In genomic region chr18:49055196-49055595, GRCh38 we compare ENCODE assay signal across 20 cellular contexts.
DNase-seq lines count a peak whose midpoint lies in the region; ATAC-seq, FAIRE-seq and TF ChIP-seq lines count a peak whose summit lies in the region.
"Had no signal": no experiment of that assay in that cellular context is flagged by ENCODE, and none has a peak within 500 bp of the region (broad histone marks: within the 10 kb centered on the region; RNA-seq: fewer than 3 reads in every experiment).

No MANE protein-coding gene starts in this region.

- no peak for TF ChIP-seq CTCF in WERI-Rb-1 (IDR thresholded peaks at IDR 0.05; ENCODE audit: low read depth, low read length)

- no peak for FAIRE-seq in small intestine (lab: Jason Lieb, UNC)
- FAIRE-seq: TTC549 had no signal

- H3K36me3 Mint-ChIP-seq in stimulated activated naive CD8-positive, alpha-beta T cell treated with anti-CD3 and anti-CD28 coated beads, Interleukin-15, Interleukin-2, amounts not matched to agents 100 ng/mL and 50 ng/mL, for 24 hours (ENCODE audit: low read depth): peaks cover 7% of the 10 kb centered on the region
- H3K36me3 Mint-ChIP-seq in natural killer cell treated with Interleukin-12 subunit alpha and Interleukin-12 subunit beta and Interleukin-15 and Interleukin-18, amount 100 ng/mL, for 72 hours: peaks cover 6% of the 10 kb centered on the region

- H3K4me3 ChIP-seq in SJSA1 (no peak overlapping the region), WERI-Rb-1 (ENCODE audit: low read depth, low read length) (no peak overlapping the region), small intestine (ENCODE audit: low read depth in 1 of 2, low read length in 2 of 2) (no peak overlapping the region)
- H3K4me3 ChIP-seq: body of pancreas, dorsolateral prefrontal cortex, esophagus squamous epithelium, sigmoid colon, uterus had no signal

- no peak for DNase-seq in stimulated activated naive CD8-positive, alpha-beta T cell treated with anti-CD3 and anti-CD28 coated beads, Interleukin-15, Interleukin-2, amounts not matched to agents 100 U/mL and 50 U/mL, for 24 hours
- DNase-seq in SJSA1 (ENCODE audit: low read depth in 1 of 2, low spot score in 2 of 2): no peak
- no peak for DNase-seq in natural killer cell treated with Interleukin-12 subunit alpha and Interleukin-12 subunit beta and Interleukin-15 and Interleukin-18, amount 100 ng/mL, for 72 hours (ENCODE audit: low spot score)
- no peak for DNase-seq in RKO (ENCODE audit: low spot score)
- no peak for DNase-seq in WERI-Rb-1
- DNase-seq in small intestine: no peak
- DNase-seq: DMS79, dorsolateral prefrontal cortex, esophagus squamous epithelium, islet precursor cell, NCI-H1694 treated with DMSO at 0.1 percent for 48 hours, NCI-H510A treated with DMSO at 0.1 percent for 48 hours had no signal

- H3K4me3 Mint-ChIP-seq in stimulated activated naive CD8-positive, alpha-beta T cell treated with anti-CD3 and anti-CD28 coated beads, Interleukin-15, Interleukin-2, amounts not matched to agents 100 ng/mL and 50 ng/mL, for 24 hours: no peak overlapping the region
- H3K4me3 Mint-ChIP-seq in natural killer cell treated with Interleukin-12 subunit alpha and Interleukin-12 subunit beta and Interleukin-15 and Interleukin-18, amount 100 ng/mL, for 72 hours: peak overlapping the region; percentile 83
- H3K4me3 Mint-ChIP-seq: activated CD4-positive, alpha-beta memory T cell treated with anti-CD3 and anti-CD28 coated beads, Interleukin-2, amount 10 ng/mL, durations not matched to agents 7 days and 5 days had no signal

- H3K36me3 ChIP-seq in SJSA1 (no peaks in the 10 kb centered on the region), WERI-Rb-1 (no peaks in the 10 kb centered on the region), small intestine (ENCODE audit: control insufficient read depth in 2 of 2, insufficient read depth in 2 of 2, low read length in 2 of 2) (no peaks in the 10 kb centered on the region)
- H3K36me3 ChIP-seq: esophagus squamous epithelium, neutrophil, sigmoid colon, uterus had no signal

- H3K27me3 Mint-ChIP-seq in stimulated activated naive CD8-positive, alpha-beta T cell treated with anti-CD3 and anti-CD28 coated beads, Interleukin-15, Interleukin-2, amounts not matched to agents 100 ng/mL and 50 ng/mL, for 24 hours: no peaks in the 10 kb centered on the region
- no peaks in the 10 kb centered on the region for H3K27me3 Mint-ChIP-seq in natural killer cell treated with Interleukin-12 subunit alpha and Interleukin-12 subunit beta and Interleukin-15 and Interleukin-18, amount 100 ng/mL, for 72 hours
- H3K27me3 Mint-ChIP-seq: activated CD4-positive, alpha-beta memory T cell treated with anti-CD3 and anti-CD28 coated beads, Interleukin-2, amount 10 ng/mL, durations not matched to agents 7 days and 5 days had no signal

- H3K9me3 ChIP-seq in SJSA1 (replicated peaks) (no peaks in the 10 kb centered on the region), WERI-Rb-1 (ENCODE audit: severe bottlenecking) (no peaks in the 10 kb centered on the region), small intestine (ENCODE audit: control insufficient read depth, low read depth) (no peaks in the 10 kb centered on the region)
- H3K9me3 ChIP-seq: body of pancreas, esophagus squamous epithelium, neutrophil, sigmoid colon, uterus had no signal

- no peaks in the 10 kb centered on the region for H3K27me3 ChIP-seq in SJSA1 (replicated peaks)
- no peaks in the 10 kb centered on the region for H3K27me3 ChIP-seq in WERI-Rb-1 (ENCODE audit: insufficient read depth, low read depth, severe bottlenecking)
- no peaks in the 10 kb centered on the region for H3K27me3 ChIP-seq in small intestine (ENCODE audit: control insufficient read depth in 2 of 2, insufficient read depth in 2 of 2, low read length in 2 of 2)
- H3K27me3 ChIP-seq: body of pancreas, dorsolateral prefrontal cortex, esophagus squamous epithelium, neutrophil, sigmoid colon, uterus had no signal

- peaks cover 52% of the 10 kb centered on the region for H3K4me1 Mint-ChIP-seq in stimulated activated naive CD8-positive, alpha-beta T cell treated with anti-CD3 and anti-CD28 coated beads, Interleukin-15, Interleukin-2, amounts not matched to agents 100 ng/mL and 50 ng/mL, for 24 hours (ENCODE audit: low read depth)
- peaks cover 54 to 64% of the 10 kb centered on the region in 2 donors for H3K4me1 Mint-ChIP-seq in natural killer cell treated with Interleukin-12 subunit alpha and Interleukin-12 subunit beta and Interleukin-15 and Interleukin-18, amount 100 ng/mL, for 72 hours (ENCODE audit: low read depth in 2 of 2)

- H3K4me1 ChIP-seq in SJSA1 (replicated peaks) (peaks cover 56% of the 10 kb centered on the region), small intestine (ENCODE audit: control insufficient read depth in 2 of 2, insufficient read depth in 1 of 2, low read depth in 1 of 2, low read length in 1 of 2) (peaks cover 13 to 24% of the 10 kb centered on the region in 2 donors)
- H3K4me1 ChIP-seq: body of pancreas, uterus had no signal

- peak overlapping the region; percentile 63 for H3K27ac Mint-ChIP-seq in stimulated activated naive CD8-positive, alpha-beta T cell treated with anti-CD3 and anti-CD28 coated beads, Interleukin-15, Interleukin-2, amounts not matched to agents 100 ng/mL and 50 ng/mL, for 24 hours
- peak overlapping the region; percentile 73 to 94 for H3K27ac Mint-ChIP-seq in natural killer cell treated with Interleukin-12 subunit alpha and Interleukin-12 subunit beta and Interleukin-15 and Interleukin-18, amount 100 ng/mL, for 72 hours
- H3K27ac Mint-ChIP-seq: activated CD4-positive, alpha-beta memory T cell treated with anti-CD3 and anti-CD28 coated beads, Interleukin-2, amount 10 ng/mL, durations not matched to agents 7 days and 5 days had no signal

- peak overlapping the region; percentile 69 for H3K27ac ChIP-seq in SJSA1
- no peak overlapping the region for H3K27ac ChIP-seq in WERI-Rb-1
- no peak overlapping the region for H3K27ac ChIP-seq in small intestine (ENCODE audit: low read depth in 1 of 2, low read length in 1 of 2)
- H3K27ac ChIP-seq: body of pancreas, dorsolateral prefrontal cortex, uterus had no signal

- WGBS in small intestine, 3 donors: 92 to 96% (median 93%) methylated on average over 8 of the region's 8 CpGs

- no peak for ATAC-seq in stimulated activated naive CD8-positive, alpha-beta T cell treated with anti-CD3 and anti-CD28 coated beads, Interleukin-15, Interleukin-2, amounts not matched to agents 100 U/mL and 50 U/mL, for 24 hours
- ATAC-seq in natural killer cell treated with Interleukin-12 subunit alpha and Interleukin-12 subunit beta and Interleukin-15 and Interleukin-18, amount 100 ng/mL, for 72 hours: no peak
- ATAC-seq in GM19324 (IDR thresholded peaks at IDR 0.05; ENCODE audit: low FRiP score, unreplicated experiment): no peak
- ATAC-seq: body of pancreas had no signal

- H3K9me3 Mint-ChIP-seq in stimulated activated naive CD8-positive, alpha-beta T cell treated with anti-CD3 and anti-CD28 coated beads, Interleukin-15, Interleukin-2, amounts not matched to agents 100 ng/mL and 50 ng/mL, for 24 hours: no peaks in the 10 kb centered on the region
- no peaks in the 10 kb centered on the region for H3K9me3 Mint-ChIP-seq in natural killer cell treated with Interleukin-12 subunit alpha and Interleukin-12 subunit beta and Interleukin-15 and Interleukin-18, amount 100 ng/mL, for 72 hours
- H3K9me3 Mint-ChIP-seq: activated CD4-positive, alpha-beta memory T cell treated with anti-CD3 and anti-CD28 coated beads, Interleukin-2, amount 10 ng/mL, durations not matched to agents 7 days and 5 days had no signal
